Comparison of ENCODE assay signal across 18 cellular contexts in the genomic region with DNA sequence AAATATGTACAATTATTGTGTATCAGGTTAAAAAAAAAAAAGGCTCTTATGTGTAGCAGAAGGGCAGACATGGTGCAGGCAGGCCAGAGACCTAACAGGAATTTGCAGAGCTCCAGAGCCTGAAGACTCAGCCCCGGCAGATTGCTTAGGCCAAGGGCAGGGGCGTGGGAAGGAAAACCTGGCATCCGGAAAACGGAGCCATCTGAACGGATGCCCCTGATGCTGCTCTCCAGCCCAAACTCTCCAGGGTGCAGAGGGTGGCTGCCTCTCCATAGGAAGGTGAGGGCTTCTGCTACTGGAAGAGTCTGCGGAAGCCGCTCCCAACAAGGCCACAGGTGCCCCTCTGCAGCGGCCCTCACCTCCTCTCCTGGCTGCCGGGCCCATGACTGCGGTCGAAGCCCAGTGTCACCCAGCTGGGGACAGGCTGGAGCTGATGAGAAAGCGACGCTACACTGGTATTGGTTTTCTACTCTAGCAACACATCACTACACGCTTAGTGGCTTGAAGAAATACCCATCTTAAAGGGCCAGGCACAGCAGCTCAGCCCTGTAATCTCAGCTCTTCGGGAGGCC. TPM values are rescaled to one million over a fixed set of nuclear protein-coding genes. Genes with fewer than 3 reads are reported as not detected.
DNase-seq lines count a peak whose midpoint lies in the region; ATAC-seq, FAIRE-seq and TF ChIP-seq lines count a peak whose summit lies in the region.
"Had no signal": no experiment of that assay in that cellular context is flagged by ENCODE, and none has a peak within 500 bp of the region (broad histone marks: within the 10 kb centered on the region; RNA-seq: fewer than 3 reads in every experiment).

No MANE protein-coding gene starts in this region.

- H3K27ac ChIP-seq in kidney (ENCODE audit: low read depth in 2 of 2, low read length in 2 of 2) = no peak overlapping the region
- peak overlapping the region in 6 of 8 donors; percentile 16 to 72 (median 64) for H3K27ac ChIP-seq in spleen

- no peak overlapping the region for H3K27ac Mint-ChIP-seq in chondrocyte (ENCODE audit: unreplicated experiment)
- H3K27ac Mint-ChIP-seq in stimulated activated effector memory CD8-positive, alpha-beta T cell treated with anti-CD3 and anti-CD28 coated beads, Interleukin-12 subunit alpha, Interleukin-12 subunit beta, amount 100 ng/mL, for 72 hours = no peak overlapping the region
- H3K27ac Mint-ChIP-seq: CD4-positive, CD25-positive, alpha-beta regulatory T cell; CD8-positive, alpha-beta T cell; H9 had no signal

- no peak overlapping the region for H3K9ac ChIP-seq in kidney (ENCODE audit: low read length in 2 of 2)

- no peaks in the 10 kb centered on the region for H3K36me3 Mint-ChIP-seq in chondrocyte (ENCODE audit: low read depth)
- no peaks in the 10 kb centered on the region for H3K36me3 Mint-ChIP-seq in stimulated activated effector memory CD8-positive, alpha-beta T cell treated with anti-CD3 and anti-CD28 coated beads, Interleukin-12 subunit alpha, Interleukin-12 subunit beta, amount 100 ng/mL, for 72 hours
- H3K36me3 Mint-ChIP-seq: CD4-positive, CD25-positive, alpha-beta regulatory T cell; CD8-positive, alpha-beta T cell had no signal

- no peak for ATAC-seq in stimulated activated effector memory CD8-positive, alpha-beta T cell treated with anti-CD3 and anti-CD28 coated beads, Interleukin-12 subunit alpha, Interleukin-12 subunit beta, amount 100 ng/mL, for 72 hours
- no peak for ATAC-seq in HG02870 (IDR thresholded peaks at IDR 0.05; ENCODE audit: unreplicated experiment)
- ATAC-seq: CD8-positive, alpha-beta T cell; HCT116 had no signal

- H3K27me3 Mint-ChIP-seq in chondrocyte (ENCODE audit: low read depth) = no peaks in the 10 kb centered on the region

- H3K4me3 ChIP-seq in H7 (ENCODE audit: insufficient read depth, low read depth, low read length) (no peak overlapping the region), kidney (ENCODE audit: low read length in 2 of 2) (no peak overlapping the region), spleen (no peak overlapping the region)

- no peaks in the 10 kb centered on the region for H3K9me3 Mint-ChIP-seq in chondrocyte (ENCODE audit: low read depth)
- no peaks in the 10 kb centered on the region for H3K9me3 Mint-ChIP-seq in stimulated activated effector memory CD8-positive, alpha-beta T cell treated with anti-CD3 and anti-CD28 coated beads, Interleukin-12 subunit alpha, Interleukin-12 subunit beta, amount 100 ng/mL, for 72 hours
- H3K9me3 Mint-ChIP-seq: CD8-positive, alpha-beta T cell; H9 had no signal

- H3K4me1 Mint-ChIP-seq in chondrocyte (ENCODE audit: low read depth) = no peaks in the 10 kb centered on the region
- peaks cover 7% of the 10 kb centered on the region for H3K4me1 Mint-ChIP-seq in stimulated activated effector memory CD8-positive, alpha-beta T cell treated with anti-CD3 and anti-CD28 coated beads, Interleukin-12 subunit alpha, Interleukin-12 subunit beta, amount 100 ng/mL, for 72 hours
- H3K4me1 Mint-ChIP-seq: CD4-positive, CD25-positive, alpha-beta regulatory T cell; H9 had no signal

- no peaks in the 10 kb centered on the region for H3K27me3 ChIP-seq in H7 (ENCODE audit: control insufficient read depth, insufficient read depth, low read length)
- H3K27me3 ChIP-seq in spleen (replicated peaks in 1 of 7) = no peaks in the 10 kb centered on the region

- TF ChIP-seq POLR2A in spleen (IDR thresholded peaks at IDR 0.05) = no peak

- H3K4me3 Mint-ChIP-seq in chondrocyte (ENCODE audit: unreplicated experiment) = no peak overlapping the region
- no peak overlapping the region for H3K4me3 Mint-ChIP-seq in stimulated activated effector memory CD8-positive, alpha-beta T cell treated with anti-CD3 and anti-CD28 coated beads, Interleukin-12 subunit alpha, Interleukin-12 subunit beta, amount 100 ng/mL, for 72 hours
- H3K4me3 Mint-ChIP-seq: CD4-positive, CD25-positive, alpha-beta regulatory T cell; CD8-positive, alpha-beta T cell; H9 had no signal

- no peaks in the 10 kb centered on the region for H3K4me1 ChIP-seq in kidney (ENCODE audit: control insufficient read depth in 1 of 2, insufficient read depth in 1 of 2, low read depth in 1 of 2, low read length in 2 of 2)
- peaks cover 0 to 35% (median 3%) of the 10 kb centered on the region in 6 donors for H3K4me1 ChIP-seq in spleen
- H3K4me1 ChIP-seq: Caco-2 had no signal

- intact Hi-C loops in kidney (cut with DNase I) = no loop called here
- intact Hi-C loops in spleen (cut with DNase I; ENCODE audit: low total_unique reads) = no loop called here

- DNase-seq in H7 = peak; percentile 47
- DNase-seq in chondrocyte (ENCODE audit: low spot score) = peak; percentile 80
- peak; percentile 35 for DNase-seq in kidney
- peak; percentile 81 for DNase-seq in spleen
- DNase-seq in stimulated activated effector memory CD8-positive, alpha-beta T cell treated with anti-CD3 and anti-CD28 coated beads, Interleukin-12 subunit alpha, Interleukin-12 subunit beta, amount 100 ng/mL, for 72 hours (ENCODE audit: low spot score in 2 of 2) = no peak
- no peak for DNase-seq in NCI-H82 treated with DMSO at 0.1 percent for 48 hours (lab: John Stamatoyannopoulos, UW; ENCODE audit: unreplicated experiment)
- DNase-seq: C1 segment of cervical spinal cord; Caco-2; CD4-positive, CD25-positive, alpha-beta regulatory T cell; CD8-positive, alpha-beta T cell; DMS153; DND-41; GOT3; H9 had no signal

- TF ChIP-seq CTCF in chondrocyte (IDR thresholded peaks at IDR 0.05) (no peak), kidney (IDR thresholded peaks at IDR 0.05; ENCODE audit: borderline replicate concordance, extremely low read depth, insufficient read depth) (no peak), spleen (IDR thresholded peaks at IDR 0.05 in 8 of 11, conservative IDR thresholded peaks at IDR 0.05 in 3 of 11) (no peak)

- 75 to 86% (median 80%) methylated on average over 15 of the region's 15 CpGs for WGBS in spleen, 5 donors

- FAIRE-seq in kidney (lab: Jason Lieb, UNC) = no peak
- FAIRE-seq: G401.6, GM12892 had no signal

- H3K36me3 ChIP-seq in H7 (replicated peaks; ENCODE audit: control insufficient read depth, insufficient read depth, low read length) (no peaks in the 10 kb centered on the region), kidney (ENCODE audit: control insufficient read depth in 1 of 2, insufficient read depth in 2 of 2, low read length in 2 of 2) (no peaks in the 10 kb centered on the region), spleen (peaks cover 0 to 9% (median 0%) of the 10 kb centered on the region in 6 donors)

- H3K9me3 ChIP-seq in kidney (ENCODE audit: control insufficient read depth in 1 of 2, low read length in 2 of 2) = no peaks in the 10 kb centered on the region
- no peaks in the 10 kb centered on the region for H3K9me3 ChIP-seq in spleen
- H3K9me3 ChIP-seq: Caco-2 had no signal

RNA-seq across cellular contexts. Expression of gene ACADS, which starts 19.4 kb away (rescaled TPM):
- 14.0 and 16.0 TPM in 2 replicates for total RNA-seq in H7 (2014; rRNA removed; shearing (Covaris generic))
- total RNA-seq in chondrocyte = 6.8 to 7.2 TPM (median 7.0 TPM) in 3 replicates
- total RNA-seq in kidney = 24.4 TPM
- 133 TPM for polyA plus RNA-seq in kidney (ENCODE audit: insufficient read depth, low read depth, low replicate concordance)
- 10 to 100 TPM; 21.4 to 55.1 (median 35.1) TPM for total RNA-seq in spleen
- 10 to 100 TPM; 21.2 to 66.4 (median 40.1) TPM for polyA plus RNA-seq in spleen

RNA-seq across cellular contexts. Expression of gene UNC119B, which starts 34.8 kb away (rescaled TPM):
- total RNA-seq in H7 (2014; rRNA removed; shearing (Covaris generic)) = 15.8 and 26.4 TPM in 2 replicates
- total RNA-seq in chondrocyte (21.9 to 22.7 TPM (median 22.3 TPM) in 3 replicates), kidney (44.5 TPM), spleen (10 to 100 TPM; 13.0 to 32.2 (median 29.8) TPM)
- polyA plus RNA-seq in kidney (ENCODE audit: insufficient read depth, low read depth, low replicate concordance) (29.4 TPM), spleen (10 to 100 TPM in 1 of 3 donors, 1 to 10 TPM in 2; 5.5 to 17.3 (median 8.1) TPM)

RNA-seq across cellular contexts. Expression of gene MLEC, which starts 58.1 kb away (rescaled TPM):
- total RNA-seq in H7 (2014; rRNA removed; shearing (Covaris generic)) = 142 and 181 TPM in 2 replicates
- total RNA-seq in chondrocyte (143 to 204 TPM (median 144 TPM) in 3 replicates), kidney (146 TPM), spleen (100 to 1,000 TPM in 1 of 7 donors, 10 to 100 TPM in 6; 60.1 to 117 (median 78.5) TPM)
- polyA plus RNA-seq in kidney (ENCODE audit: insufficient read depth, low read depth, low replicate concordance) (60.3 TPM), spleen (10 to 100 TPM in 2 of 3 donors, 1 to 10 TPM in 1; 7.7 to 22.6 (median 10.9) TPM)

Comparison
In these comparisons a context has a peak if more than half of its experiments do, and no peak if none do; other contexts are left out.
1. DNase-seq: peak in H7 (single experiment), chondrocyte (single experiment), kidney (single experiment) and spleen (single experiment); none in stimulated activated effector memory CD8-positive, alpha-beta T cell treated with anti-CD3 and anti-CD28 coated beads, Interleukin-12 subunit alpha, Interleukin-12 subunit beta, amount 100 ng/mL, for 72 hours (0 of 2) and NCI-H82 treated with DMSO at 0.1 percent for 48 hours (single experiment).
2. H3K27ac ChIP-seq: peak in spleen (6 of 8); none in kidney (0 of 2).